Comparison of ENCODE assay signal across 8 cellular contexts in genomic region chr16:72561-73537, GRCh38. TPM values are rescaled to one million over a fixed set of nuclear protein-coding genes. Genes with fewer than 3 reads are reported as not detected.
DNase-seq lines count a peak whose midpoint lies in the region; ATAC-seq, FAIRE-seq and TF ChIP-seq lines count a peak whose summit lies in the region.

Gene RHBDF1, minus strand, starts transcription at chr16:72631. Its CDS starts 7,616 bp downstream, at chr16:65015.

- no peak within 1 kb of the TSS for H3K27ac Mint-ChIP-seq in CD8-positive, alpha-beta T cell

- 23% methylated on average over 36 of the region's 62 CpGs for WGBS in GM12878 (ENCODE audit: insufficient coverage, insufficient replicate concordance, low lambda C conversion rate, missing lambda C conversion rate)
- 13 to 21% methylated on average over 62 of the region's 62 CpGs for WGBS in sigmoid colon, 2 donors

- no peak within 1 kb of the TSS for H3K27ac ChIP-seq in CD8-positive, alpha-beta T cell (ENCODE audit: low read depth, low read length)
- H3K27ac ChIP-seq in KMS-11 (no peak within 1 kb of the TSS), GM12878 (ENCODE audit: control insufficient read depth, insufficient read depth) (no peak within 1 kb of the TSS), sigmoid colon (peak within 1 kb of the TSS; percentile 87 to 95 (median 92))

- SMC1A ChIA-PET in GM12878 (lab: Charles Lee; ENCODE audit: uncharacterized antibody, unreplicated experiment), result no interaction called here

- intact Hi-C loops in CD8-positive, alpha-beta T cell (cut with DNase I, micrococcal nuclease), result no loop called here
- intact Hi-C loops in GM12878 (cut with micrococcal nuclease; ENCODE audit: unreplicated experiment), result no loop called here
- intact Hi-C loops in sigmoid colon (cut with DNase I), result no loop called here

- peaks cover 18% of the 10 kb centered on the region for H3K4me1 Mint-ChIP-seq in CD8-positive, alpha-beta T cell (ENCODE audit: low read depth)

- TF ChIP-seq EP300 in GM12878 (IDR thresholded peaks at IDR 0.05; ENCODE audit: borderline replicate concordance in 1 of 2, control insufficient read depth in 1 of 2, low read depth in 2 of 2, low read length in 2 of 2) (no peak), sigmoid colon (IDR thresholded peaks at IDR 0.05) (no peak)

- no TSS peak for BruUV-seq in GM12878 (replicated peaks; lab: Mats Ljungman, UMichigan)

- TF ChIP-seq POLR2A in GM12878 (IDR thresholded peaks at IDR 0.05; ENCODE audit: low read depth, low read length), result no peak
- TF ChIP-seq POLR2A in sigmoid colon (IDR thresholded peaks at IDR 0.05), result no peak

- peaks cover 14% of the 10 kb centered on the region for H3K27me3 ChIP-seq in CD8-positive, alpha-beta T cell (ENCODE audit: insufficient read depth, low read length)
- peaks cover 20% of the 10 kb centered on the region for H3K27me3 ChIP-seq in KMS-11 (ENCODE audit: insufficient read depth, low read depth)
- peaks cover 4 to 12% of the 10 kb centered on the region in 2 experiments; a peak in 3 of 4 replicates for H3K27me3 ChIP-seq in GM12878 (replicated peaks in 1 of 2; ENCODE audit: control insufficient read depth in 2 of 2, insufficient read depth in 2 of 2, low read length in 1 of 2)
- no peaks in the 10 kb centered on the region for H3K27me3 ChIP-seq in sigmoid colon

- H4K20me1 ChIP-seq in KMS-11 (ENCODE audit: insufficient read depth) (no peaks in the 10 kb centered on the region), GM12878 (ENCODE audit: control insufficient read depth, insufficient read depth) (no peaks in the 10 kb centered on the region; the same call in 1 of the 2 replicates)

- no peaks in the 10 kb centered on the region for H3K36me3 ChIP-seq in CD8-positive, alpha-beta T cell (ENCODE audit: insufficient read depth, low read length)
- H3K36me3 ChIP-seq in KMS-11 (ENCODE audit: insufficient read depth) (no peaks in the 10 kb centered on the region), GM12878 (ENCODE audit: control insufficient read depth in 2 of 2, insufficient read depth in 2 of 2, low read length in 1 of 2) (no peaks in the 10 kb centered on the region), sigmoid colon (no peaks in the 10 kb centered on the region)

- H3K27me3 Mint-ChIP-seq in CD8-positive, alpha-beta T cell (ENCODE audit: low read depth), result peaks cover 24% of the 10 kb centered on the region

- H3K9me3 ChIP-seq in CD8-positive, alpha-beta T cell (ENCODE audit: low read length), result no peaks in the 10 kb centered on the region
- H3K9me3 ChIP-seq in GM12878 (replicated peaks; ENCODE audit: control insufficient read depth, insufficient read depth, low read length) (no peaks in the 10 kb centered on the region), sigmoid colon (no peaks in the 10 kb centered on the region)

- H3K79me2 ChIP-seq in KMS-11 (ENCODE audit: insufficient read depth, low read depth) (no peaks in the 10 kb centered on the region), GM12878 (ENCODE audit: control insufficient read depth, insufficient read depth, low read length) (peaks cover 3% of the 10 kb centered on the region; the same call in 1 of the 2 replicates)

- FAIRE-seq in GM12878 (lab: Jason Lieb, UNC), result no peak

- no peak within 1 kb of the TSS for H3K4me3 ChIP-seq in CD8-positive, alpha-beta T cell (ENCODE audit: low read depth, low read length)
- no peak within 1 kb of the TSS for H3K4me3 ChIP-seq in KMS-11 (IDR thresholded peaks at IDR 0.05; ENCODE audit: insufficient read depth, low read depth, low read length)
- H3K4me3 ChIP-seq in GM12878, result no peak within 1 kb of the TSS
- H3K4me3 ChIP-seq in iPS-11a (ENCODE audit: low read depth, low read length), result peak within 1 kb of the TSS; percentile 58
- H3K4me3 ChIP-seq in sigmoid colon, result peak within 1 kb of the TSS; percentile 55 to 84 (median 70)

- H2AFZ ChIP-seq in KMS-11 (ENCODE audit: low read depth), result peak within 1 kb of the TSS; percentile 31
- H2AFZ ChIP-seq in GM12878 (ENCODE audit: control insufficient read depth, low read depth, low read length), result no peak within 1 kb of the TSS

- TF ChIP-seq CTCF in CD8-positive, alpha-beta T cell (IDR thresholded peaks at IDR 0.05), result no peak
- TF ChIP-seq CTCF in KMS-11 (conservative IDR thresholded peaks at IDR 0.05; ENCODE audit: low read depth, low read length) (no peak), GM12878 (IDR thresholded peaks at IDR 0.05 in 2 of 3, conservative IDR thresholded peaks at IDR 0.05 in 1 of 3; ENCODE audit: control insufficient read depth in 2 of 3, extremely low read depth in 1 of 3, insufficient read depth in 1 of 3, low read depth in 3 of 3, low read length in 3 of 3) (no peak), sigmoid colon (IDR thresholded peaks at IDR 0.05) (no peak)

- no peak for ATAC-seq in CD8-positive, alpha-beta T cell
- ATAC-seq in GM12878 (peak; percentile 53), HG03097 (IDR thresholded peaks at IDR 0.05; ENCODE audit: low FRiP score, unreplicated experiment) (no peak), GM18909 (IDR thresholded peaks at IDR 0.05; ENCODE audit: poor library complexity, unreplicated experiment) (no peak)

- in situ Hi-C loops in GM12878 (cut with MboI), result no loop called here

- DNase-seq in CD8-positive, alpha-beta T cell, result no peak
- DNase-seq in GM12878 (ENCODE audit: low read depth, low spot score) (no peak), sigmoid colon (peak; percentile 84), GDM1 (lab: John Stamatoyannopoulos, UW) (no peak)

- H3K4me3 Mint-ChIP-seq in CD8-positive, alpha-beta T cell, result peak within 1 kb of the TSS; percentile 65

- H3K4me2 ChIP-seq in KMS-11, result peak within 1 kb of the TSS; percentile 92
- peak within 1 kb of the TSS; percentile 25; the same call in 1 of the 2 replicates for H3K4me2 ChIP-seq in GM12878 (ENCODE audit: control insufficient read depth, insufficient read depth)

- H3K4me1 ChIP-seq in CD8-positive, alpha-beta T cell (ENCODE audit: insufficient read depth, low read length), result peaks cover 18% of the 10 kb centered on the region
- H3K4me1 ChIP-seq in KMS-11 (ENCODE audit: low read depth, poor library complexity, severe bottlenecking) (peaks cover 33% of the 10 kb centered on the region), GM12878 (ENCODE audit: control insufficient read depth, insufficient read depth, low read length) (peaks cover 13% of the 10 kb centered on the region), sigmoid colon (peaks cover 0 to 78% (median 74%) of the 10 kb centered on the region in 4 donors)

- TF ChIP-seq RAD21 in GM12878 (IDR thresholded peaks at IDR 0.05; ENCODE audit: insufficient read depth, low read depth, low read length), result no peak

- no peaks in the 10 kb centered on the region for H3K36me3 Mint-ChIP-seq in CD8-positive, alpha-beta T cell

- H3K9ac ChIP-seq in KMS-11 (no peak within 1 kb of the TSS), GM12878 (ENCODE audit: control insufficient read depth, insufficient read depth, low read length) (no peak within 1 kb of the TSS)

- RAD21 ChIA-PET in GM12878 (lab: Charles Lee; ENCODE audit: unreplicated experiment), result no interaction called here

- CTCF ChIA-PET in CD8-positive, alpha-beta T cell (lab: Charles Lee), result interaction anchor here (1.3 to 14.6 kb wide), 2 partner anchors 8 to 25 kb away, joined by 6 to 309 read pairs; no protein-coding TSS in a partner anchor
- CTCF ChIA-PET in GM12878 (lab: Yijun Ruan, JAX), result interaction anchor here (14.2 kb wide), 1 partner anchor 24 kb away, joined by 319 read pairs; no protein-coding TSS in a partner anchor

- no peaks in the 10 kb centered on the region for H3K9me3 Mint-ChIP-seq in CD8-positive, alpha-beta T cell

- POLR2A ChIA-PET in CD8-positive, alpha-beta T cell (lab: Charles Lee), result no interaction called here
- POLR2A ChIA-PET in GM12878 (lab: Charles Lee), result interaction anchor here (1.0 kb wide), 1 partner anchor 13 kb away, joined by 3 read pairs; no protein-coding TSS in a partner anchor

TF ChIP-seq in GM12878, 131 proteins besides CTCF, POLR2A, EP300 and RAD21 (continues in another document):
- TF ChIP-seq KLF5 (IDR thresholded peaks at IDR 0.05; ENCODE audit: partially characterized antibody) (no peak), NR2F1 (conservative IDR thresholded peaks at IDR 0.05) (no peak), CHD2 (IDR thresholded peaks at IDR 0.05; ENCODE audit: borderline replicate concordance, low read depth, low read length) (no peak), MEF2B (IDR thresholded peaks at IDR 0.05; ENCODE audit: partially characterized antibody, poor library complexity, severe bottlenecking) (no peak), ATF7 (IDR thresholded peaks at IDR 0.05; ENCODE audit: low read depth) (no peak), CBX3 (IDR thresholded peaks at IDR 0.05; ENCODE audit: borderline replicate concordance, low read depth) (no peak), EED (IDR thresholded peaks at IDR 0.05; ENCODE audit: low read depth) (no peak)

RNA-seq across cellular contexts. Expression of gene RHBDF1, which starts in this region (rescaled TPM):
- under 1 TPM; 0.22 to 0.92 TPM for total RNA-seq in CD8-positive, alpha-beta T cell
- 0.42 and 0.88 TPM in 2 replicates for total RNA-seq in GM12878 (2013; cell fraction: nucleolus; rRNA removed)
- 0.54 and 0.85 TPM in 2 replicates for total RNA-seq in GM12878 (2014; rRNA removed)
- 0.14 and 0.36 TPM in 2 replicates for total RNA-seq in GM12878 (2014; rRNA removed; fragmentation: Illumina TruSeq; extraction: Trizol)
- 0.72 and 0.93 TPM in 2 replicates for total RNA-seq in GM12878 (2021)
- 1.5 TPM for polyA plus RNA-seq in GM12878 (2011; ENCODE audit: low read depth)
- polyA plus RNA-seq in GM12878 (2011; rRNA removed), result 0.04 TPM in 1 of 2 replicates, not detected in the other
- 0.03 and 0.12 TPM in 2 replicates for polyA plus RNA-seq in GM12878 (2011; cell fraction: cytosol; rRNA removed)
- polyA plus RNA-seq in GM12878 (2011; cell fraction: nucleus; rRNA removed), result 1.3 and 1.4 TPM in 2 replicates
- polyA plus RNA-seq in GM12878 (2012), result 1.6 and 2.0 TPM in 2 replicates
- polyA plus RNA-seq in GM12878 (2014; fragmentation: Illumina TruSeq; extraction: Trizol), result 0.40 TPM in 1 of 2 replicates, not detected in the other
- polyA plus RNA-seq in GM12878 (2014; fragmentation: Nextera tagmentation; extraction: Ambion mirVana), result under 1 TPM in 1 of 2 experiments, not detected in 1; 0.09 TPM
- 0.19 and 0.42 TPM in 2 replicates for polyA plus RNA-seq in GM12878 (2014; rRNA removed)
- not detected for polyA plus RNA-seq in GM12878 (2016; fragmentation: Nextera tagmentation; extraction: Ambion mirVana)
- not detected in 2 replicates for polyA minus RNA-seq in GM12878 (2011; rRNA and poly(A)+ RNA removed)
- 0.62 TPM in 1 of 2 replicates, not detected in the other for polyA minus RNA-seq in GM12878 (2011; cell fraction: cytosol; rRNA and poly(A)+ RNA removed)
- polyA minus RNA-seq in GM12878 (2011; cell fraction: nucleus; rRNA and poly(A)+ RNA removed), result 0.12 and 0.77 TPM in 2 replicates
- total RNA-seq in sigmoid colon, result 10 to 100 TPM; 16.8 to 42.1 (median 19.6) TPM
- 10 to 100 TPM in 1 of 3 donors, 1 to 10 TPM in 2; 6.0 to 22.3 (median 6.0) TPM for polyA plus RNA-seq in sigmoid colon

Comparison
In these comparisons a context has a peak if more than half of its experiments do, and no peak if none do; other contexts are left out.
1. RNA of gene RHBDF1 (total RNA-seq): 16.8 to 42.1 TPM in sigmoid colon; 0.22 to 0.92 TPM in CD8-positive, alpha-beta T cell and 0.14 to 0.93 TPM in GM12878; every median in the first group is over 4 times any median in the second.
2. H3K27ac ChIP-seq: peak in sigmoid colon (4 of 4); none in CD8-positive, alpha-beta T cell (single experiment), KMS-11 (single experiment) and GM12878 (single experiment).
3. H3K4me3 ChIP-seq: peak in iPS-11a (single experiment) and sigmoid colon (4 of 4); none in CD8-positive, alpha-beta T cell (single experiment), KMS-11 (single experiment) and GM12878 (single experiment).